Comparison of ENCODE assay signal across 38 cellular contexts in the genomic region with DNA sequence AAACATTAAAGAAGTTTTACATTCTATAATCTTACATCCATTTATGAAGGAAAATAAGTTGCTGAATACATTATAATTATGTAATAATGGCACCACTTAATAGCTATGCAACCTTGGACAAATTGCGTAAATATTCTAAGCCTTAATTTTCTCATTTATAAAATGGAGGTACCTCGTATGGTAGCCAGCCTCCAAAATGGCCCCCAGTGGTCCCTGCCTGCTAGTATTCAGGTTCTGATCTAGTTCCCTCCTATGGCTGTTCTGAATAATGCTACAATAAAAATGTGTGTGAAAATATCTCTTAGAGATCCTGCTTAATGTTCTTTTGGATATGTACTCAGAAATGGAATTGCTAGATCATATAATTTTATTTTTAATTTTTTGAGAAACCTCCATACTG. TPM values are rescaled to one million over a fixed set of nuclear protein-coding genes. Genes with fewer than 3 reads are reported as not detected.
"Had no signal": no experiment of that assay in that cellular context is flagged by ENCODE, and none has a peak within 500 bp of the region (broad histone marks: within the 10 kb centered on the region; RNA-seq: fewer than 3 reads in every experiment).

No MANE protein-coding gene starts in this region.

- H3K27ac Mint-ChIP-seq: activated naive CD4-positive, alpha-beta T cell treated with anti-CD3 and anti-CD28 coated beads for 36 hours; activated naive CD4-positive, alpha-beta T cell treated with anti-CD3 and anti-CD28 coated beads, Interleukin-2, amount 10 ng/mL, durations not matched to agents 7 days and 5 days; activated naive CD4-positive, alpha-beta T cell treated with anti-CD3 and anti-CD28 coated beads, Interleukin-2, amount 50 U/mL, for 24 hours; activated naive CD4-positive, alpha-beta T cell treated with anti-CD3 and anti-CD28 coated beads, Interleukin-2, amount 50 U/mL, for 72 hours; activated naive CD8-positive, alpha-beta T cell; activated naive CD8-positive, alpha-beta T cell treated with anti-CD3 and anti-CD28 coated beads for 36 hours; activated naive CD8-positive, alpha-beta T cell treated with anti-CD3 and anti-CD28 coated beads, Interleukin-2, amount 10 ng/mL, durations not matched to agents 7 days and 5 days; activated naive CD8-positive, alpha-beta T cell treated with anti-CD3 and anti-CD28 coated beads, Interleukin-2, amount 50 U/mL, for 24 hours; activated T-cell treated with anti-CD3 and anti-CD28 coated beads, Interleukin-2, amount 50 U/mL, for 24 hours; activated T-cell treated with anti-CD3 and anti-CD28 coated beads, Interleukin-2, amount 50 U/mL, for 72 hours; activated T-helper 1 cell treated with anti-CD3 and anti-CD28 coated beads, Interleukin-12 subunit alpha, Interleukin-12 subunit beta, Interleukin-2, Interleukin-4 antibody, amounts not matched to agents 30 ng/mL and 10 ng/mL and 1 ng/mL, durations not matched to agents 14 hours and 24 hours and 36 hours; activated T-helper 17 cell treated with anti-CD3 and anti-CD28 coated beads, Interleukin-2, amount 50 U/mL, for 72 hours; activated T-helper 2 cell treated with anti-CD3 and anti-CD28 coated beads, Interferon-gamma antibody, Interleukin-2, Interleukin-4, amounts not matched to agents 10 μg/mL and 5 μg/mL and 100 μg/mL, durations not matched to agents 14 hours and 24 hours and 36 hours; brain had no signal

- H3K9me3 ChIP-seq: adrenal gland, body of pancreas had no signal

- ATAC-seq: activated naive CD4-positive, alpha-beta T cell treated with anti-CD3 and anti-CD28 coated beads, Interleukin-2, amount 50 U/mL, for 72 hours; activated naive CD8-positive, alpha-beta T cell treated with anti-CD3 and anti-CD28 coated beads, Interleukin-2, amount 50 U/mL, for 24 hours; activated T-cell treated with anti-CD3 and anti-CD28 coated beads, Interleukin-2, amount 50 U/mL, for 4 hours; activated T-cell treated with anti-CD3 and anti-CD28 coated beads, Interleukin-2, amount 50 U/mL, for 72 hours; activated T-helper 17 cell treated with anti-CD3 and anti-CD28 coated beads, Interleukin-2, amount 50 U/mL, for 72 hours; body of pancreas had no signal

- H3K4me1 ChIP-seq: adrenal gland, ascending aorta, body of pancreas, breast epithelium had no signal

- H3K36me3 ChIP-seq: adrenal gland, ascending aorta, brain microvascular endothelial cell, breast epithelium, cardiac muscle cell had no signal

- H3K4me3 Mint-ChIP-seq: activated naive CD4-positive, alpha-beta T cell treated with anti-CD3 and anti-CD28 coated beads for 36 hours; activated naive CD4-positive, alpha-beta T cell treated with anti-CD3 and anti-CD28 coated beads, Interleukin-2, amount 10 ng/mL, durations not matched to agents 7 days and 5 days; activated naive CD4-positive, alpha-beta T cell treated with anti-CD3 and anti-CD28 coated beads, Interleukin-2, amount 50 U/mL, for 24 hours; activated naive CD8-positive, alpha-beta T cell; activated naive CD8-positive, alpha-beta T cell treated with anti-CD3 and anti-CD28 coated beads for 36 hours; activated naive CD8-positive, alpha-beta T cell treated with anti-CD3 and anti-CD28 coated beads, Interleukin-2, amount 10 ng/mL, durations not matched to agents 7 days and 5 days; activated naive CD8-positive, alpha-beta T cell treated with anti-CD3 and anti-CD28 coated beads, Interleukin-2, amount 50 U/mL, for 24 hours; activated T-cell treated with anti-CD3 and anti-CD28 coated beads, Interleukin-2, amount 50 U/mL, for 24 hours; activated T-cell treated with anti-CD3 and anti-CD28 coated beads, Interleukin-2, amount 50 U/mL, for 4 hours; activated T-cell treated with anti-CD3 and anti-CD28 coated beads, Interleukin-2, amount 50 U/mL, for 72 hours; activated T-helper 1 cell treated with anti-CD3 and anti-CD28 coated beads, Interleukin-12 subunit alpha, Interleukin-12 subunit beta, Interleukin-2, Interleukin-4 antibody, amounts not matched to agents 30 ng/mL and 10 ng/mL and 1 ng/mL, durations not matched to agents 14 hours and 24 hours and 36 hours; activated T-helper 17 cell treated with anti-CD3 and anti-CD28 coated beads, Interleukin-2, amount 50 U/mL, for 72 hours; brain; central memory CD8-positive, alpha-beta T cell had no signal

- DNase-seq: activated effector memory CD4-positive, alpha-beta T cell treated with anti-CD3 and anti-CD28 coated beads, Interleukin-2, amount 50 U/mL, for 16 hours; activated effector memory CD4-positive, alpha-beta T cell treated with Interleukin-2 at 50 U/mL for 16 hours; activated gamma-delta T cell; activated gamma-delta T cell treated with Interleukin-2 at 50 U/mL for 16 hours; activated naive CD4-positive, alpha-beta T cell; activated naive CD4-positive, alpha-beta T cell treated with anti-CD3 and anti-CD28 coated beads for 36 hours; activated naive CD4-positive, alpha-beta T cell treated with anti-CD3 and anti-CD28 coated beads, Interleukin-2, amount 10 ng/mL, durations not matched to agents 7 days and 5 days; activated naive CD4-positive, alpha-beta T cell treated with anti-CD3 and anti-CD28 coated beads, Interleukin-2, amount 50 U/mL, for 16 hours; activated naive CD4-positive, alpha-beta T cell treated with Interleukin-2 at 50 U/mL for 16 hours; activated naive CD8-positive, alpha-beta T cell treated with anti-CD3 and anti-CD28 coated beads for 36 hours; activated naive CD8-positive, alpha-beta T cell treated with anti-CD3 and anti-CD28 coated beads, Interleukin-2, amount 10 ng/mL, durations not matched to agents 7 days and 5 days; activated naive CD8-positive, alpha-beta T cell treated with anti-CD3 and anti-CD28 coated beads, Interleukin-2, amount 50 U/mL, for 24 hours; activated T-cell treated with anti-CD3 and anti-CD28 coated beads, Interleukin-2, amount 50 U/mL, for 24 hours; activated T-cell treated with anti-CD3 and anti-CD28 coated beads, Interleukin-2, amount 50 U/mL, for 4 hours; activated T-cell treated with anti-CD3 and anti-CD28 coated beads, Interleukin-2, amount 50 U/mL, for 48 hours; activated T-cell treated with anti-CD3 and anti-CD28 coated beads, Interleukin-2, amount 50 U/mL, for 72 hours; adrenal gland; amniotic stem cell; amygdala; anterior cingulate cortex; body of pancreas; brain microvascular endothelial cell; caudate nucleus; central memory CD4-positive, alpha-beta T cell; cerebellar nuclear complex had no signal

- H3K36me3 Mint-ChIP-seq: activated naive CD4-positive, alpha-beta T cell treated with anti-CD3 and anti-CD28 coated beads, Interleukin-2, amount 10 ng/mL, durations not matched to agents 7 days and 5 days; activated naive CD4-positive, alpha-beta T cell treated with anti-CD3 and anti-CD28 coated beads, Interleukin-2, amount 50 U/mL, for 24 hours; activated naive CD8-positive, alpha-beta T cell; activated naive CD8-positive, alpha-beta T cell treated with anti-CD3 and anti-CD28 coated beads for 36 hours; activated naive CD8-positive, alpha-beta T cell treated with anti-CD3 and anti-CD28 coated beads, Interleukin-2, amount 10 ng/mL, durations not matched to agents 7 days and 5 days; brain had no signal

- H3K9me3 Mint-ChIP-seq: activated naive CD4-positive, alpha-beta T cell treated with anti-CD3 and anti-CD28 coated beads for 36 hours; activated naive CD4-positive, alpha-beta T cell treated with anti-CD3 and anti-CD28 coated beads, Interleukin-2, amount 10 ng/mL, durations not matched to agents 7 days and 5 days; activated naive CD4-positive, alpha-beta T cell treated with anti-CD3 and anti-CD28 coated beads, Interleukin-2, amount 50 U/mL, for 24 hours; activated naive CD8-positive, alpha-beta T cell treated with anti-CD3 and anti-CD28 coated beads for 36 hours; activated naive CD8-positive, alpha-beta T cell treated with anti-CD3 and anti-CD28 coated beads, Interleukin-2, amount 50 U/mL, for 24 hours; activated T-cell treated with anti-CD3 and anti-CD28 coated beads, Interleukin-2, amount 50 U/mL, for 24 hours; activated T-cell treated with anti-CD3 and anti-CD28 coated beads, Interleukin-2, amount 50 U/mL, for 4 hours; activated T-cell treated with anti-CD3 and anti-CD28 coated beads, Interleukin-2, amount 50 U/mL, for 72 hours; activated T-helper 1 cell treated with anti-CD3 and anti-CD28 coated beads, Interleukin-12 subunit alpha, Interleukin-12 subunit beta, Interleukin-2, Interleukin-4 antibody, amounts not matched to agents 30 ng/mL and 10 ng/mL and 1 ng/mL, durations not matched to agents 14 hours and 24 hours and 36 hours; activated T-helper 17 cell treated with anti-CD3 and anti-CD28 coated beads, Interleukin-2, amount 50 U/mL, for 72 hours; activated T-helper 2 cell treated with anti-CD3 and anti-CD28 coated beads, Interferon-gamma antibody, Interleukin-2, Interleukin-4, amounts not matched to agents 10 μg/mL and 5 μg/mL and 100 μg/mL, durations not matched to agents 14 hours and 24 hours and 36 hours; central memory CD8-positive, alpha-beta T cell had no signal

- H3K27me3 ChIP-seq: ascending aorta had no signal

- H3K4me1 Mint-ChIP-seq: activated naive CD4-positive, alpha-beta T cell treated with anti-CD3 and anti-CD28 coated beads, Interleukin-2, amount 10 ng/mL, durations not matched to agents 7 days and 5 days; activated naive CD4-positive, alpha-beta T cell treated with anti-CD3 and anti-CD28 coated beads, Interleukin-2, amount 50 U/mL, for 24 hours; activated naive CD8-positive, alpha-beta T cell treated with anti-CD3 and anti-CD28 coated beads for 36 hours; activated naive CD8-positive, alpha-beta T cell treated with anti-CD3 and anti-CD28 coated beads, Interleukin-2, amount 10 ng/mL, durations not matched to agents 7 days and 5 days; activated naive CD8-positive, alpha-beta T cell treated with anti-CD3 and anti-CD28 coated beads, Interleukin-2, amount 50 U/mL, for 24 hours; activated T-helper 17 cell treated with anti-CD3 and anti-CD28 coated beads, Interleukin-2, amount 50 U/mL, for 72 hours; brain; central memory CD8-positive, alpha-beta T cell had no signal

- H3K27ac ChIP-seq: adrenal gland, ascending aorta, body of pancreas, brain microvascular endothelial cell, breast epithelium, cardiac muscle cell had no signal

- FAIRE-seq: astrocyte, bronchial epithelial cell had no signal

- H3K4me3 ChIP-seq: adrenal gland, ascending aorta, body of pancreas, breast epithelium, cardiac muscle cell had no signal

RNA-seq across cellular contexts. Expression of a gene that starts 11.0 kb away (rescaled TPM):
- total RNA-seq: activated naive CD4-positive, alpha-beta T cell treated with anti-CD3 and anti-CD28 coated beads for 36 hours; activated naive CD4-positive, alpha-beta T cell treated with anti-CD3 and anti-CD28 coated beads, Interleukin-2, amount 50 U/mL, for 72 hours; activated naive CD8-positive, alpha-beta T cell treated with anti-CD3 and anti-CD28 coated beads for 36 hours; activated naive CD8-positive, alpha-beta T cell treated with anti-CD3 and anti-CD28 coated beads, Interleukin-2, amount 10 ng/mL, durations not matched to agents 7 days and 5 days; activated T-cell treated with anti-CD3 and anti-CD28 coated beads, Interleukin-2, amount 50 U/mL, for 4 hours; activated T-cell treated with anti-CD3 and anti-CD28 coated beads, Interleukin-2, amount 50 U/mL, for 72 hours; activated T-helper 1 cell treated with anti-CD3 and anti-CD28 coated beads, Interleukin-12 subunit alpha, Interleukin-12 subunit beta, Interleukin-2, Interleukin-4 antibody, amounts not matched to agents 30 ng/mL and 10 ng/mL and 1 ng/mL, durations not matched to agents 14 hours and 24 hours and 36 hours; activated T-helper 17 cell treated with anti-CD3 and anti-CD28 coated beads, Interleukin-2, amount 50 U/mL, for 72 hours; activated T-helper 2 cell treated with anti-CD3 and anti-CD28 coated beads, Interferon-gamma antibody, Interleukin-2, Interleukin-4, amounts not matched to agents 10 μg/mL and 5 μg/mL and 100 μg/mL, durations not matched to agents 14 hours and 24 hours and 36 hours; ascending aorta had no signal
- polyA plus RNA-seq: cardiac muscle cell had no signal
